Comparison of ENCODE assay signal across 18 cellular contexts in genomic region chr6:106736502-106736901, GRCh38.
DNase-seq lines count a peak whose midpoint lies in the region; ATAC-seq, FAIRE-seq and TF ChIP-seq lines count a peak whose summit lies in the region.
"Had no signal": no experiment of that assay in that cellular context is flagged by ENCODE, and none has a peak within 500 bp of the region (broad histone marks: within the 10 kb centered on the region; RNA-seq: fewer than 3 reads in every experiment).

No MANE protein-coding gene starts in this region.

- no peak overlapping the region for H3K27ac Mint-ChIP-seq in activated CD4-positive, alpha-beta memory T cell treated with anti-CD3 and anti-CD28 coated beads, Interleukin-2, amount 10 ng/mL, durations not matched to agents 7 days and 5 days

- no peak overlapping the region for H3K4me3 Mint-ChIP-seq in activated CD4-positive, alpha-beta memory T cell treated with anti-CD3 and anti-CD28 coated beads, Interleukin-2, amount 10 ng/mL, durations not matched to agents 7 days and 5 days

- no peaks in the 10 kb centered on the region for H3K79me2 ChIP-seq in mammary epithelial cell (ENCODE audit: insufficient read depth, low read length)

- H3K9ac ChIP-seq in mammary epithelial cell (ENCODE audit: insufficient read depth, low read length) = no peak overlapping the region

- TF ChIP-seq CTCF in A549 (IDR thresholded peaks at IDR 0.05) = no peak
- TF ChIP-seq CTCF in mammary epithelial cell (conservative IDR thresholded peaks at IDR 0.05 in 1 of 2, IDR thresholded peaks at IDR 0.05 in 1 of 2; ENCODE audit: extremely low read depth in 1 of 2, insufficient read depth in 1 of 2, low read depth in 1 of 2, low read length in 2 of 2) = no peak
- no peak for TF ChIP-seq CTCF in left lung (IDR thresholded peaks at IDR 0.05)

- no peaks in the 10 kb centered on the region for H3K4me1 Mint-ChIP-seq in activated CD4-positive, alpha-beta memory T cell treated with anti-CD3 and anti-CD28 coated beads, Interleukin-2, amount 10 ng/mL, durations not matched to agents 7 days and 5 days

- H3K4me2 ChIP-seq in A549 (no peak overlapping the region), mammary epithelial cell (ENCODE audit: insufficient read depth, low read depth, low read length) (no peak overlapping the region)

- dilution Hi-C loops in mammary epithelial cell (cut with HindIII; ENCODE audit: low sequenced_read_pairs) = no loop called here

- no peak for TF ChIP-seq EP300 in A549 (IDR thresholded peaks at IDR 0.05)

- FAIRE-seq in A549 (lab: Jason Lieb, UNC) = no peak

- H2AFZ ChIP-seq in mammary epithelial cell (ENCODE audit: low read depth, low read length) = peak overlapping the region; percentile 46

- DNase-seq in A549 (ENCODE audit: low read depth in 1 of 2, low spot score in 1 of 2) (no peak), M059J (ENCODE audit: low read depth) (peak; percentile 38), mammary epithelial cell (peak; percentile 54), left lung (no peak), NCI-H2196 treated with DMSO at 0.1 percent for 48 hours (lab: John Stamatoyannopoulos, UW; ENCODE audit: unreplicated experiment) (no peak)
- DNase-seq in activated CD4-positive, alpha-beta memory T cell treated with anti-CD3 and anti-CD28 coated beads, Interleukin-2, amount 10 ng/mL, durations not matched to agents 7 days and 5 days = no peak
- DNase-seq in stimulated activated CD4-positive, alpha-beta T cell treated with anti-CD3 and anti-CD28 coated beads, Interleukin-4, amount 100 ng/mL, for 4 hours = no peak
- DNase-seq: 8988T, DMS 273 treated with DMSO at 0.1 percent for 48 hours, IMR-90, Kasumi-1, NCI-H1417, NCI-H1930, NCI-H446 treated with DMSO at 0.1 percent for 48 hours, NCI-H748 treated with DMSO at 0.1 percent for 48 hours had no signal

- intact Hi-C loops in mammary epithelial cell (cut with micrococcal nuclease) (no loop called here), left lung (cut with DNase I) (no loop called here)

- no peak for TF ChIP-seq RAD21 in A549 (conservative IDR thresholded peaks at IDR 0.05 in 1 of 2, IDR thresholded peaks at IDR 0.05 in 1 of 2)

- POLR2A ChIA-PET in A549 (lab: Yijun Ruan, JAX) = no interaction called here
- POLR2A ChIA-PET in activated CD4-positive, alpha-beta memory T cell treated with anti-CD3 and anti-CD28 coated beads, Interleukin-2, amount 10 ng/mL, durations not matched to agents 7 days and 5 days (lab: Charles Lee) = no interaction called here

- BruUV-seq in mammary epithelial cell (replicated peaks; lab: Mats Ljungman, UMichigan) = no TSS peak

- CTCF ChIA-PET in A549 (lab: Yijun Ruan, JAX) (no interaction called here), mammary epithelial cell (lab: Charles Lee; ENCODE audit: low non-redundant PET) (no interaction called here)
- CTCF ChIA-PET in activated CD4-positive, alpha-beta memory T cell treated with anti-CD3 and anti-CD28 coated beads, Interleukin-2, amount 10 ng/mL, durations not matched to agents 7 days and 5 days (lab: Charles Lee) = no interaction called here

- H3K4me1 ChIP-seq in A549 = peaks cover 26% of the 10 kb centered on the region
- H3K4me1 ChIP-seq in mammary epithelial cell (ENCODE audit: insufficient read depth, low read length) = peaks cover 40% of the 10 kb centered on the region
- no peaks in the 10 kb centered on the region for H3K4me1 ChIP-seq in left lung

- in situ Hi-C loops in mammary epithelial cell (cut with MboI; ENCODE audit: low sequenced_read_pairs in 2 of 2) = no loop called here

- no peak overlapping the region for H3K4me3 ChIP-seq in A549
- no peak overlapping the region for H3K4me3 ChIP-seq in mammary epithelial cell (replicated peaks in 1 of 3; ENCODE audit: insufficient read depth in 1 of 3, low read depth in 2 of 3, low read length in 3 of 3)
- no peak overlapping the region for H3K4me3 ChIP-seq in left lung

- peaks cover 3% of the 10 kb centered on the region; the same call in 1 of the 3 replicates for H3K9me3 ChIP-seq in A549
- no peaks in the 10 kb centered on the region for H3K9me3 ChIP-seq in mammary epithelial cell (replicated peaks; ENCODE audit: insufficient read depth, low read length)
- H3K9me3 ChIP-seq in left lung = peaks cover 0 to 2% of the 10 kb centered on the region in 2 donors

- ATAC-seq in A549 (no peak), left lung (peak; percentile 51), HG03159 (IDR thresholded peaks at IDR 0.05; ENCODE audit: unreplicated experiment) (no peak)
- ATAC-seq: Right ventricle myocardium inferior had no signal

- H3K36me3 ChIP-seq in mammary epithelial cell (ENCODE audit: insufficient read depth, low read length) (no peaks in the 10 kb centered on the region), left lung (no peaks in the 10 kb centered on the region)

- TF ChIP-seq POLR2A in A549 (IDR thresholded peaks at IDR 0.05; ENCODE audit: low read length) = no peak

- no peaks in the 10 kb centered on the region for H3K36me3 Mint-ChIP-seq in activated CD4-positive, alpha-beta memory T cell treated with anti-CD3 and anti-CD28 coated beads, Interleukin-2, amount 10 ng/mL, durations not matched to agents 7 days and 5 days (ENCODE audit: low read depth)

- H3K27ac ChIP-seq in A549 (peak overlapping the region; percentile 36 to 62; a peak in 4 of 6 replicates), mammary epithelial cell (ENCODE audit: insufficient read depth, low read depth, low read length) (peak overlapping the region; percentile 6), left lung (no peak overlapping the region)
- H3K27ac ChIP-seq: C4-2B had no signal

- no peaks in the 10 kb centered on the region for H4K20me1 ChIP-seq in mammary epithelial cell (ENCODE audit: insufficient read depth, low read length)

- H3K27me3 ChIP-seq in mammary epithelial cell (ENCODE audit: insufficient read depth, low read length) (no peaks in the 10 kb centered on the region), left lung (no peaks in the 10 kb centered on the region)

- peaks cover 18% of the 10 kb centered on the region for H3K27me3 Mint-ChIP-seq in activated CD4-positive, alpha-beta memory T cell treated with anti-CD3 and anti-CD28 coated beads, Interleukin-2, amount 10 ng/mL, durations not matched to agents 7 days and 5 days

- no peaks in the 10 kb centered on the region for H3K9me3 Mint-ChIP-seq in activated CD4-positive, alpha-beta memory T cell treated with anti-CD3 and anti-CD28 coated beads, Interleukin-2, amount 10 ng/mL, durations not matched to agents 7 days and 5 days

- WGBS in A549 (ENCODE audit: missing lambda C conversion rate) = 14% methylated on average over 2 of the region's 2 CpGs
- WGBS in mammary epithelial cell (ENCODE audit: low coverage, missing lambda C conversion rate) = 8% methylated on average over 2 of the region's 2 CpGs

TF ChIP-seq in A549, 52 proteins besides CTCF, POLR2A, EP300 and RAD21:
- TF ChIP-seq NFE2L2 (conservative IDR thresholded peaks at IDR 0.05; ENCODE audit: low read length) (no peak), HMGXB4 (CRISPR knock-in tag; IDR thresholded peaks at IDR 0.05; ENCODE audit: borderline replicate concordance) (no peak), FOXS1 (CRISPR knock-in tag; IDR thresholded peaks at IDR 0.05) (no peak), HDAC2 (IDR thresholded peaks at IDR 0.05) (no peak), CBX8 (IDR thresholded peaks at IDR 0.05) (no peak)
- TF ChIP-seq, protein P1, sequence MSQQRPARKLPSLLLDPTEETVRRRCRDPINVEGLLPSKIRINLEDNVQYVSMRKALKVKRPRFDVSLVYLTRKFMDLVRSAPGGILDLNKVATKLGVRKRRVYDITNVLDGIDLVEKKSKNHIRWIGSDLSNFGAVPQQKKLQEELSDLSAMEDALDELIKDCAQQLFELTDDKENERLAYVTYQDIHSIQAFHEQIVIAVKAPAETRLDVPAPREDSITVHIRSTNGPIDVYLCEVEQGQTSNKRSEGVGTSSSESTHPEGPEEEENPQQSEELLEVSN (IDR thresholded peaks at IDR 0.05; ENCODE audit: borderline replicate concordance, low read depth) = no peak

Comparison
In these comparisons a context has a peak if more than half of its experiments do, and no peak if none do; other contexts are left out.
1. DNase-seq: peak in M059J (single experiment) and mammary epithelial cell (single experiment); none in A549 (0 of 2), left lung (0 of 2), activated CD4-positive, alpha-beta memory T cell treated with anti-CD3 and anti-CD28 coated beads, Interleukin-2, amount 10 ng/mL, durations not matched to agents 7 days and 5 days (single experiment), stimulated activated CD4-positive, alpha-beta T cell treated with anti-CD3 and anti-CD28 coated beads, Interleukin-4, amount 100 ng/mL, for 4 hours (0 of 2) and NCI-H2196 treated with DMSO at 0.1 percent for 48 hours (single experiment).
2. H3K27ac ChIP-seq: peak in A549 (2 of 2) and mammary epithelial cell (single experiment); none in left lung (0 of 2).